Comparison of ENCODE assay signal across 1 cellular context in the genomic region with DNA sequence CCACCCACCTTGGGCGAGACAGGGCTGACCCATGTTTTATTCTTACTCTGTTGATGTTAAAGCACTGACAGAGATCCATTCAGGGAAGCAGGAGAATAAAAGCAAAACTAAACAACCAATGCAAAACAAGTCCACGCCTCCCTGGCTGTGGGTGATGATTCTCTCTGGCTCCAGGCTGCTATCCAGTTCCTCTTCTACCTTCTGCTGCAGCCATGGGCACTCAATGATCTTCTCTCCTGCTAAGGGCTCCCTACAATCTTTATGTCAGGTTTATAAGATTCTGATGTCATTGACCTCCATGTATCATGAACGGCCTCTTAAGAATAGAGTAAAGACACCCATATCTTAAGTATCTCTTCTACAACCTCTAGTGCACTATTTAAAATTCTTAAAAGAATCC.
TF ChIP-seq lines count a peak whose summit lies in the region.

No MANE protein-coding gene starts in this region.

TF ChIP-seq in GM12878, 131 proteins besides CTCF, POLR2A, EP300 and RAD21:
- peak; percentile 52; the same call in 1 of the 2 replicates for TF ChIP-seq SPI1 (IDR thresholded peaks at IDR 0.05; ENCODE audit: borderline replicate concordance, insufficient read depth, low read depth, low read length)
- TF ChIP-seq ZZZ3 (IDR thresholded peaks at IDR 0.05; ENCODE audit: control insufficient read depth, insufficient read length, low read depth) = no peak
